In the genomic region with DNA sequence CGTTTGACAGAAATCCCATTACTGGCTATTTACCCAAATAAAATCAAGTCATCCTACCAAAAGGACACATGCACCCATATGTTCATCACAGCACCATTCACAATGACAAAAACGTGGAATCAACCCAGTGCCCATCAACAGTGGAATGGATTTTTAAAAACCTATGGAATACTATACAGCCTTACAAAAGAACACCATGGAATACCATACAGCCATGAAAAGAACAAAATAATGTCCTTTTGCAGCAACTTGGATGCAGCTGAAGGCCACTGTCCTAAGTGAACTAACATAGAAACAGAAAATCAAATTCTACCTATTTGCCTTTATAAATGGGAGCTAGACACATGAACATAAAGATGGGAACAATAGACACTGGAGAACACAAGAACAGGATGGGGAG, we compare ENCODE assay signal across 10 cellular contexts. TPM values are rescaled to one million over a fixed set of nuclear protein-coding genes. Genes with fewer than 3 reads are reported as not detected.
"Had no signal": no experiment of that assay in that cellular context is flagged by ENCODE, and none has a peak within 500 bp of the region (broad histone marks: within the 10 kb centered on the region; RNA-seq: fewer than 3 reads in every experiment).

No MANE protein-coding gene starts in this region.

- H3K4me3 Mint-ChIP-seq: GM23338 had no signal

- H3K9ac ChIP-seq: KMS-11 had no signal

- H3K27ac ChIP-seq: KMS-11 had no signal

- H3K4me3 ChIP-seq: GM23338, HAP-1 had no signal

- FAIRE-seq: HTR-8/SVneo had no signal

- H2AFZ ChIP-seq: GM23338 had no signal

- DNase-seq: H7, IMR-90, Karpas-422, KBM-7 had no signal

- ATAC-seq: GM23338, HCT116 had no signal

- H3K9me3 Mint-ChIP-seq: GM23338 had no signal

- H3K36me3 ChIP-seq: HAP-1 had no signal

- H3K4me1 Mint-ChIP-seq: GM23338 had no signal

- H3K27ac Mint-ChIP-seq: GM23338 had no signal

- H3K4me2 ChIP-seq: GM23338, KMS-11 had no signal

RNA-seq across cellular contexts. Expression of gene IPCEF1, which starts 17.4 kb away (rescaled TPM):
- total RNA-seq: HT-29 had no signal
